34 cellular contexts compared by ENCODE assay signal in genomic region chr15:69213786-69214185, GRCh38. TPM values are rescaled to one million over a fixed set of nuclear protein-coding genes. Genes with fewer than 3 reads are reported as not detected.
DNase-seq lines count a peak whose midpoint lies in the region; ATAC-seq, FAIRE-seq and TF ChIP-seq lines count a peak whose summit lies in the region.
"Had no signal": no experiment of that assay in that cellular context is flagged by ENCODE, and none has a peak within 500 bp of the region (broad histone marks: within the 10 kb centered on the region; RNA-seq: fewer than 3 reads in every experiment).

No MANE protein-coding gene starts in this region.

- no peak for TF ChIP-seq RAD21 in SK-N-SH (IDR thresholded peaks at IDR 0.05; ENCODE audit: low read length)

- H3K27ac Mint-ChIP-seq in astrocyte (ENCODE audit: unreplicated experiment): no peak overlapping the region
- H3K27ac Mint-ChIP-seq in activated CD8-positive, alpha-beta memory T cell treated with anti-CD3 and anti-CD28 coated beads, Interleukin-2, amount 10 ng/mL, durations not matched to agents 7 days and 5 days: no peak overlapping the region
- H3K27ac Mint-ChIP-seq: activated naive CD4-positive, alpha-beta T cell treated with anti-CD3 and anti-CD28 coated beads, Interleukin-2, amount 50 U/mL, for 24 hours; B cell; immature natural killer cell; naive thymus-derived CD8-positive, alpha-beta T cell had no signal

- 73% methylated on average over 3 of the region's 3 CpGs for WGBS in SK-N-SH (ENCODE audit: low lambda C conversion rate)

- TF ChIP-seq CTCF in SK-N-SH (IDR thresholded peaks at IDR 0.05) (peak; percentile 31; the same call in 1 of the 2 replicates), astrocyte (IDR thresholded peaks at IDR 0.05; ENCODE audit: insufficient read depth, low read depth, low read length) (peak; percentile 5), fibroblast of villous mesenchyme (IDR thresholded peaks at IDR 0.05; ENCODE audit: insufficient read depth, low read depth, low read length) (peak; percentile 32)

- POLR2A ChIA-PET in SK-N-SH (lab: Yijun Ruan, JAX): no interaction called here

- no peaks in the 10 kb centered on the region for H3K36me3 Mint-ChIP-seq in astrocyte (ENCODE audit: low read depth, unreplicated experiment)
- no peaks in the 10 kb centered on the region for H3K36me3 Mint-ChIP-seq in activated CD8-positive, alpha-beta memory T cell treated with anti-CD3 and anti-CD28 coated beads, Interleukin-2, amount 10 ng/mL, durations not matched to agents 7 days and 5 days
- H3K36me3 Mint-ChIP-seq: immature natural killer cell had no signal

- no peaks in the 10 kb centered on the region for H3K9me3 Mint-ChIP-seq in astrocyte (ENCODE audit: unreplicated experiment)
- no peaks in the 10 kb centered on the region for H3K9me3 Mint-ChIP-seq in activated CD8-positive, alpha-beta memory T cell treated with anti-CD3 and anti-CD28 coated beads, Interleukin-2, amount 10 ng/mL, durations not matched to agents 7 days and 5 days (ENCODE audit: low read depth)
- H3K9me3 Mint-ChIP-seq: activated naive CD4-positive, alpha-beta T cell treated with anti-CD3 and anti-CD28 coated beads, Interleukin-2, amount 50 U/mL, for 24 hours; immature natural killer cell had no signal

- FAIRE-seq in astrocyte (lab: Jason Lieb, UNC): no peak
- FAIRE-seq: H1 had no signal

- no peak for TF ChIP-seq EP300 in SK-N-SH (IDR thresholded peaks at IDR 0.05; ENCODE audit: borderline replicate concordance in 1 of 2, low read depth in 1 of 2, low read length in 1 of 2)

- H3K27me3 Mint-ChIP-seq in astrocyte (ENCODE audit: low read depth, unreplicated experiment): no peaks in the 10 kb centered on the region
- H3K27me3 Mint-ChIP-seq in activated CD8-positive, alpha-beta memory T cell treated with anti-CD3 and anti-CD28 coated beads, Interleukin-2, amount 10 ng/mL, durations not matched to agents 7 days and 5 days: no peaks in the 10 kb centered on the region
- H3K27me3 Mint-ChIP-seq: activated naive CD4-positive, alpha-beta T cell treated with anti-CD3 and anti-CD28 coated beads, Interleukin-2, amount 50 U/mL, for 24 hours; B cell; naive thymus-derived CD8-positive, alpha-beta T cell had no signal

- H4K20me1 ChIP-seq in SK-N-SH (ENCODE audit: insufficient read depth) (no peaks in the 10 kb centered on the region), astrocyte (ENCODE audit: insufficient read depth, low read length) (no peaks in the 10 kb centered on the region)

- H3K27me3 ChIP-seq in SK-N-SH (ENCODE audit: insufficient read depth) (no peaks in the 10 kb centered on the region), astrocyte (ENCODE audit: insufficient read depth, low read length) (no peaks in the 10 kb centered on the region)
- H3K27me3 ChIP-seq: hepatocyte, left lung, testis had no signal

- H3K4me3 Mint-ChIP-seq in astrocyte (ENCODE audit: unreplicated experiment): no peak overlapping the region
- no peak overlapping the region for H3K4me3 Mint-ChIP-seq in activated CD8-positive, alpha-beta memory T cell treated with anti-CD3 and anti-CD28 coated beads, Interleukin-2, amount 10 ng/mL, durations not matched to agents 7 days and 5 days
- H3K4me3 Mint-ChIP-seq: activated naive CD4-positive, alpha-beta T cell treated with anti-CD3 and anti-CD28 coated beads, Interleukin-2, amount 50 U/mL, for 24 hours; B cell; immature natural killer cell; naive thymus-derived CD8-positive, alpha-beta T cell had no signal

- H3K27ac ChIP-seq in SK-N-SH (ENCODE audit: low read depth in 2 of 2, low read length in 1 of 2) (no peak overlapping the region), astrocyte (ENCODE audit: low read depth, low read length) (no peak overlapping the region)
- H3K27ac ChIP-seq: hepatocyte, left lung, parathyroid adenoma, testis had no signal

- no peak overlapping the region for H3K9ac ChIP-seq in SK-N-SH
- H3K9ac ChIP-seq in astrocyte (ENCODE audit: low read length): no peak overlapping the region
- H3K9ac ChIP-seq: parathyroid adenoma had no signal

- H2AFZ ChIP-seq in SK-N-SH (ENCODE audit: low read depth) (no peak overlapping the region), astrocyte (ENCODE audit: low read depth, low read length) (no peak overlapping the region)
- H2AFZ ChIP-seq: hepatocyte, parathyroid adenoma had no signal

- ATAC-seq in SK-N-SH treated with all-trans-retinoic acid at 6 μM for 48 hours: no peak
- no peak for ATAC-seq in HG02973 (IDR thresholded peaks at IDR 0.05; ENCODE audit: unreplicated experiment)
- no peak for ATAC-seq in activated CD8-positive, alpha-beta memory T cell treated with anti-CD3 and anti-CD28 coated beads, Interleukin-2, amount 10 ng/mL, durations not matched to agents 7 days and 5 days
- ATAC-seq in HG03139 (IDR thresholded peaks at IDR 0.05; ENCODE audit: unreplicated experiment): no peak
- ATAC-seq: left lung; naive thymus-derived CD8-positive, alpha-beta T cell; right cardiac atrium had no signal

- DNase-seq in SK-N-SH (no peak), astrocyte (ENCODE audit: low read depth) (no peak), fibroblast of villous mesenchyme (ENCODE audit: low read depth) (no peak), NAMALWA (ENCODE audit: low spot score) (no peak)
- no peak for DNase-seq in activated CD8-positive, alpha-beta memory T cell treated with anti-CD3 and anti-CD28 coated beads, Interleukin-2, amount 10 ng/mL, durations not matched to agents 7 days and 5 days
- DNase-seq: 8988T; anterior cingulate cortex; central memory CD4-positive, alpha-beta T cell; COR-L47; DMS79 treated with DMSO at 0.1 percent for 48 hours; foreskin melanocyte; immature natural killer cell; Kasumi-1; left lung; naive thymus-derived CD8-positive, alpha-beta T cell; NCI-H1105; NCI-H2029 treated with DMSO at 0.1 percent for 48 hours; NCI-H345; NCI-H748 treated with DMSO at 0.1 percent for 48 hours; right cardiac atrium; Right ventricle myocardium superior; stimulated activated CD4-positive, alpha-beta T cell treated with anti-CD3 and anti-CD28 coated beads, Interleukin-12 subunit alpha, Interleukin-12 subunit beta, amount 100 ng/mL, for 4 hours; stimulated activated CD4-positive, alpha-beta T cell treated with anti-CD3 and anti-CD28 coated beads, Interleukin-4, amount 100 ng/mL, for 4 hours; stimulated activated naive CD4-positive, alpha-beta T cell; T-helper 9 cell; testis had no signal

- H3F3A ChIP-seq in SK-N-SH (replicated peaks; ENCODE audit: insufficient read depth): no peaks in the 10 kb centered on the region

- H3K79me2 ChIP-seq in SK-N-SH (ENCODE audit: insufficient read depth): no peaks in the 10 kb centered on the region
- H3K79me2 ChIP-seq in astrocyte (ENCODE audit: insufficient read depth, low read length): no peaks in the 10 kb centered on the region
- H3K79me2 ChIP-seq: parathyroid adenoma had no signal

- H3K4me1 Mint-ChIP-seq in astrocyte (ENCODE audit: low read depth, unreplicated experiment): no peaks in the 10 kb centered on the region
- H3K4me1 Mint-ChIP-seq in activated CD8-positive, alpha-beta memory T cell treated with anti-CD3 and anti-CD28 coated beads, Interleukin-2, amount 10 ng/mL, durations not matched to agents 7 days and 5 days: peaks cover 9% of the 10 kb centered on the region
- H3K4me1 Mint-ChIP-seq: B cell, immature natural killer cell had no signal

- H3K4me2 ChIP-seq in SK-N-SH (no peak overlapping the region), astrocyte (ENCODE audit: low read length) (no peak overlapping the region)
- H3K4me2 ChIP-seq: hepatocyte had no signal

- H3K9me2 ChIP-seq in SK-N-SH: no peaks in the 10 kb centered on the region; the same call in 1 of the 2 replicates

- H3K4me1 ChIP-seq in SK-N-SH (ENCODE audit: control insufficient read depth in 1 of 2, insufficient read depth in 2 of 2, low read depth in 1 of 2, low read length in 1 of 2) (no peaks in the 10 kb centered on the region; a peak in 1 of 4 replicates), astrocyte (ENCODE audit: insufficient read depth, low read length) (no peaks in the 10 kb centered on the region)
- H3K4me1 ChIP-seq: left lung, parathyroid adenoma, testis had no signal

- CTCF ChIA-PET in SK-N-SH (lab: Yijun Ruan, JAX): interaction anchor here (0.9 to 1.8 kb wide), 6 partner anchors 9 to 82 kb away, joined by 3 to 6 read pairs (median 3); no protein-coding TSS in a partner anchor
- CTCF ChIA-PET in activated CD8-positive, alpha-beta memory T cell treated with anti-CD3 and anti-CD28 coated beads, Interleukin-2, amount 10 ng/mL, durations not matched to agents 7 days and 5 days (lab: Charles Lee): no interaction called here

- peaks cover 0 to 7% of the 10 kb centered on the region in 2 experiments for H3K36me3 ChIP-seq in SK-N-SH (replicated peaks in 1 of 2; ENCODE audit: control insufficient read depth in 1 of 2, insufficient read depth in 2 of 2, low read length in 1 of 2)
- no peaks in the 10 kb centered on the region for H3K36me3 ChIP-seq in astrocyte (ENCODE audit: insufficient read depth, low read length)
- H3K36me3 ChIP-seq: left lung had no signal

- H3K9me3 ChIP-seq in SK-N-SH (peaks cover 4% of the 10 kb centered on the region; the same call in 1 of the 2 replicates), astrocyte (ENCODE audit: insufficient read depth, low read depth, low read length) (no peaks in the 10 kb centered on the region)
- H3K9me3 ChIP-seq: left lung, testis had no signal

- no peak overlapping the region for H3K4me3 ChIP-seq in SK-N-SH (ENCODE audit: low read depth in 2 of 2, low read length in 1 of 2)
- H3K4me3 ChIP-seq in astrocyte (ENCODE audit: insufficient read depth, low read depth, low read length): no peak overlapping the region
- no peak overlapping the region for H3K4me3 ChIP-seq in fibroblast of villous mesenchyme (ENCODE audit: low read depth, low read length)
- H3K4me3 ChIP-seq: hepatocyte, left lung, testis had no signal

TF ChIP-seq in SK-N-SH treated with all-trans-retinoic acid at 6 μM for 48 hours, 23 proteins besides CTCF, POLR2A, EP300 and RAD21 (continues in another document):
- no peak for TF ChIP-seq CREB5 (CRISPR knock-in tag; IDR thresholded peaks at IDR 0.05; ENCODE audit: low read depth)
- TF ChIP-seq TOX (CRISPR knock-in tag; IDR thresholded peaks at IDR 0.05; ENCODE audit: borderline replicate concordance): no peak

RNA-seq across cellular contexts. Expression of gene GLCE, which starts 53.4 kb away (rescaled TPM):
- 19.5 and 25.0 TPM in 2 replicates for polyA plus RNA-seq in SK-N-SH (2012; rRNA removed)
- 28.0 and 29.3 TPM in 2 replicates for polyA plus RNA-seq in SK-N-SH (2012; cell fraction: cytosol; rRNA removed)
- 7.7 and 17.4 TPM in 2 replicates for polyA plus RNA-seq in SK-N-SH (2012; cell fraction: nucleus; rRNA removed)
- total RNA-seq in astrocyte (13.3 and 13.6 TPM in 2 replicates), fibroblast of villous mesenchyme (17.7 and 21.6 TPM in 2 replicates)
- 1 to 10 TPM; 3.8 TPM for total RNA-seq in activated CD8-positive, alpha-beta memory T cell treated with anti-CD3 and anti-CD28 coated beads, Interleukin-2, amount 10 ng/mL, durations not matched to agents 7 days and 5 days
